12 cellular contexts compared by ENCODE assay signal in the genomic region with DNA sequence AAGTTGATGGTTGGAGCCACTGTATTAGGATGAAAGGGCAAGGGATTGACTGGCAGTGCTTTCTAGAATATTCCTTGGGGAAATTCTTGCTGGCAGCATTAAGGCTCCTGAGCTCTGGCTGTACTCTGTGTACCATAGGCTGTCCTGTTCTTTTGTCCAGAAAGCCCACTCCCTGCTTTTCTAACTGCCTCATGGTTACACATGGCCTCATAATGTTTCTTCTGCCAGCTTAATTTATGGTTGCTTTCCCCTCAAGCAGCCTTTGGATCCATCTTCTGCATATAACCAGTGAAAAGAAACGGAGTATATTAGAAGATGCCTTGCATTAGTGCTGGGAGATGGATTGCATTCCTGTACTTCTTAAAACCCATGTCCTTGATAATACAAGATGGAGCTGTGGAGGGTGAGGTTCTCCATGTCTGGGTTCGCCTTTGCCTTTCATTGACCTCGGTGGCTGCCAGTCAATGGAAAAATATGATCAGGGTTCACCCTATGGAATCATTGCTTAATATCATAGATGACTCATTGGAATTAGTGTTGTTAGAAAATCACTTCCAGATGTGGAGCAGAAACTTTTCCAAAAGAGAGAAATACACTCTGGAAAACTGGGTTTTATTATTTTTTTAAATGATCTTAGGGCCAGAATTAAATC. TPM values are rescaled to one million over a fixed set of nuclear protein-coding genes. Genes with fewer than 3 reads are reported as not detected.
A peak's percentile ranks its signal among the peaks of the same experiment; 100 is the strongest.
DNase-seq lines count a peak whose midpoint lies in the region; ATAC-seq and TF ChIP-seq lines count a peak whose summit lies in the region.
"Had no signal": no experiment of that assay in that cellular context is flagged by ENCODE, and none has a peak within 500 bp of the region (broad histone marks: within the 10 kb centered on the region; RNA-seq: fewer than 3 reads in every experiment).

No MANE protein-coding gene starts in this region.

- peaks cover 0 to 4% (median 2%) of the 10 kb centered on the region in 3 donors for H3K36me3 Mint-ChIP-seq in CD8-positive, alpha-beta memory T cell

- H3K4me1 Mint-ChIP-seq in CD8-positive, alpha-beta memory T cell = peaks cover 62 to 78% (median 77%) of the 10 kb centered on the region in 3 donors
- H3K4me1 Mint-ChIP-seq: neural crest cell had no signal

- H3K9ac ChIP-seq in fibroblast of lung (ENCODE audit: insufficient read depth, low read length) (no peak overlapping the region), rectal smooth muscle tissue (ENCODE audit: low read length) (no peak overlapping the region)

- H3K79me2 ChIP-seq in fibroblast of lung (ENCODE audit: control insufficient read depth, insufficient read depth, low read length) = peaks cover 22% of the 10 kb centered on the region

- H3K4me3 ChIP-seq in CD8-positive, alpha-beta memory T cell (ENCODE audit: low read length) = no peak overlapping the region
- H3K4me3 ChIP-seq in RWPE2 (ENCODE audit: severe bottlenecking) = no peak overlapping the region
- peak overlapping the region in 2 of 4 experiments; percentile 21 to 22 for H3K4me3 ChIP-seq in fibroblast of lung (replicated peaks in 1 of 4; ENCODE audit: control extremely low read depth in 1 of 4, insufficient read depth in 1 of 4, low read depth in 3 of 4, low read length in 4 of 4)
- no peak overlapping the region for H3K4me3 ChIP-seq in rectal smooth muscle tissue (ENCODE audit: low read length)

- no peak overlapping the region for H3K4me3 Mint-ChIP-seq in CD8-positive, alpha-beta memory T cell
- H3K4me3 Mint-ChIP-seq: neural crest cell had no signal

- H3K9me3 Mint-ChIP-seq in CD8-positive, alpha-beta memory T cell = peaks cover 0 to 2% (median 0%) of the 10 kb centered on the region in 5 donors

- H3K27ac Mint-ChIP-seq in CD8-positive, alpha-beta memory T cell = peak overlapping the region; percentile 38 to 96 (median 72)

- no peaks in the 10 kb centered on the region for H3K9me3 ChIP-seq in CD8-positive, alpha-beta memory T cell (ENCODE audit: low read length)
- no peaks in the 10 kb centered on the region for H3K9me3 ChIP-seq in RWPE2 (ENCODE audit: severe bottlenecking)
- no peaks in the 10 kb centered on the region for H3K9me3 ChIP-seq in fibroblast of lung (ENCODE audit: control insufficient read depth, insufficient read depth, low read depth, low read length)

- POLR2A ChIA-PET in CD8-positive, alpha-beta memory T cell (lab: Charles Lee) = no interaction called here

- peak overlapping the region; percentile 34 for H3K4me2 ChIP-seq in fibroblast of lung (ENCODE audit: extremely low read depth, insufficient read depth, low read length)

- H3K27me3 ChIP-seq in CD8-positive, alpha-beta memory T cell (ENCODE audit: insufficient read depth, low read length, poor library complexity, severe bottlenecking) = no peaks in the 10 kb centered on the region
- H3K27me3 ChIP-seq in RWPE2 (ENCODE audit: insufficient read depth, poor library complexity, severe bottlenecking) = no peaks in the 10 kb centered on the region
- no peaks in the 10 kb centered on the region for H3K27me3 ChIP-seq in fibroblast of lung (ENCODE audit: control insufficient read depth, insufficient read depth, low read length)
- no peaks in the 10 kb centered on the region for H3K27me3 ChIP-seq in rectal smooth muscle tissue (ENCODE audit: control insufficient read depth, insufficient read depth, low read length)

- H2AFZ ChIP-seq in fibroblast of lung (ENCODE audit: low read length) = no peak overlapping the region

- no peaks in the 10 kb centered on the region for H3K36me3 ChIP-seq in CD8-positive, alpha-beta memory T cell (ENCODE audit: insufficient read depth, low read length)
- H3K36me3 ChIP-seq in RWPE2 (ENCODE audit: low read depth) = no peaks in the 10 kb centered on the region
- no peaks in the 10 kb centered on the region for H3K36me3 ChIP-seq in fibroblast of lung (ENCODE audit: control insufficient read depth, insufficient read depth, low read length)
- no peaks in the 10 kb centered on the region for H3K36me3 ChIP-seq in rectal smooth muscle tissue (ENCODE audit: control insufficient read depth, insufficient read depth, low read length)

- ATAC-seq in RWPE2 (ENCODE audit: low read depth) (peak; percentile 67), HG02970 (IDR thresholded peaks at IDR 0.05; ENCODE audit: low FRiP score, unreplicated experiment) (no peak), GM21447 (IDR thresholded peaks at IDR 0.05; ENCODE audit: unreplicated experiment) (no peak)

- H3K27ac ChIP-seq in CD8-positive, alpha-beta memory T cell (ENCODE audit: low read depth, low read length) = peak overlapping the region; percentile 24
- H3K27ac ChIP-seq in RWPE2 (ENCODE audit: poor library complexity, severe bottlenecking) = peak overlapping the region; percentile 47
- H3K27ac ChIP-seq in fibroblast of lung (ENCODE audit: insufficient read depth, low read length) = peak overlapping the region; percentile 92
- peak overlapping the region; percentile 25 for H3K27ac ChIP-seq in rectal smooth muscle tissue (ENCODE audit: low read depth, low read length)

- no peak for DNase-seq in CD8-positive, alpha-beta memory T cell
- DNase-seq in RWPE2 (ENCODE audit: low spot score) = no peak
- peak; percentile 69 to 91 for DNase-seq in fibroblast of lung (ENCODE audit: low read depth in 2 of 2)
- no peak for DNase-seq in anterior cingulate cortex (lab: John Stamatoyannopoulos, UW)
- DNase-seq in activated CD8-positive, alpha-beta memory T cell treated with anti-CD3 and anti-CD28 coated beads for 24 hours = no peak
- DNase-seq: head of caudate nucleus, NCI-H510A, T-helper 9 cell had no signal

- H3K4me1 ChIP-seq in CD8-positive, alpha-beta memory T cell (ENCODE audit: insufficient read depth, low read length) = peaks cover 68% of the 10 kb centered on the region
- H3K4me1 ChIP-seq in RWPE2 (ENCODE audit: insufficient read depth, poor library complexity, severe bottlenecking) = peaks cover 16% of the 10 kb centered on the region
- H3K4me1 ChIP-seq in fibroblast of lung (ENCODE audit: control insufficient read depth, extremely low read depth, insufficient read depth, low read length) = peaks cover 11% of the 10 kb centered on the region
- peaks cover 5% of the 10 kb centered on the region for H3K4me1 ChIP-seq in rectal smooth muscle tissue (ENCODE audit: control insufficient read depth, insufficient read depth, low read length)

- CTCF ChIA-PET in CD8-positive, alpha-beta memory T cell (lab: Charles Lee) = no interaction called here

- H4K20me1 ChIP-seq in fibroblast of lung (ENCODE audit: control insufficient read depth, extremely low read depth, insufficient read depth, low read length) = no peaks in the 10 kb centered on the region

- no peak for TF ChIP-seq CTCF in RWPE2 (IDR thresholded peaks at IDR 0.05; ENCODE audit: poor library complexity, severe bottlenecking)
- TF ChIP-seq CTCF in fibroblast of lung (conservative IDR thresholded peaks at IDR 0.05 in 1 of 2, IDR thresholded peaks at IDR 0.05 in 1 of 2; ENCODE audit: low read depth in 1 of 2, low read length in 2 of 2) = no peak

- peaks cover 0 to 2% of the 10 kb centered on the region in 2 donors for H3K27me3 Mint-ChIP-seq in CD8-positive, alpha-beta memory T cell

RNA-seq across cellular contexts. Expression of a gene that starts 24.7 kb away (rescaled TPM):
- 10 to 100 TPM; 49.4 to 50.1 TPM for total RNA-seq in CD8-positive, alpha-beta memory T cell
- 37.8 TPM for polyA plus RNA-seq in CD8-positive, alpha-beta memory T cell
- total RNA-seq in fibroblast of lung = 30.8 and 40.1 TPM in 2 replicates
- 31.3 and 85.3 TPM in 2 replicates for polyA plus RNA-seq in fibroblast of lung
- polyA plus RNA-seq in fibroblast of lung (2012) = 20.8 and 63.1 TPM in 2 replicates
- 3.0 and 8.5 TPM in 2 replicates for polyA minus RNA-seq in fibroblast of lung (ENCODE audit: low replicate concordance)

Comparison
In these comparisons a context has a peak if more than half of its experiments do, and no peak if none do; other contexts are left out.
1. DNase-seq: peak in fibroblast of lung (2 of 2); none in CD8-positive, alpha-beta memory T cell (0 of 5), RWPE2 (single experiment), anterior cingulate cortex (0 of 58) and activated CD8-positive, alpha-beta memory T cell treated with anti-CD3 and anti-CD28 coated beads for 24 hours (single experiment).
2. H3K27ac ChIP-seq: peak in every context shown above with its lines; median percentile 92 in fibroblast of lung; 47 in RWPE2; 25 in rectal smooth muscle tissue; 24 in CD8-positive, alpha-beta memory T cell.